In genomic region chr12:27331299-27331926, GRCh38 we compare ENCODE assay signal across 8 cellular contexts. TPM values are rescaled to one million over a fixed set of nuclear protein-coding genes. Genes with fewer than 3 reads are reported as not detected.
DNase-seq lines count a peak whose midpoint lies in the region; ATAC-seq and TF ChIP-seq lines count a peak whose summit lies in the region.

No MANE protein-coding gene starts in this region.

- WGBS in endodermal cell (ENCODE audit: insufficient coverage in 1 of 2, insufficient read length in 1 of 2), 2 experiments: 86 to 87% methylated on average over 6 of the region's 7 CpGs

- H3K4me1 ChIP-seq in endodermal cell (ENCODE audit: control insufficient read depth, insufficient read depth, low read length) (no peaks in the 10 kb centered on the region), rectal smooth muscle tissue (ENCODE audit: control insufficient read depth, insufficient read depth, low read length) (peaks cover 11% of the 10 kb centered on the region)

- peak; percentile 70 for ATAC-seq in activated CD8-positive, alpha-beta memory T cell treated with anti-CD3 and anti-CD28 coated beads, Interleukin-2, amount 10 ng/mL, durations not matched to agents 7 days and 5 days
- ATAC-seq in HG02852 (IDR thresholded peaks at IDR 0.05; ENCODE audit: unreplicated experiment): peak; percentile 41

- peak overlapping the region; percentile 80 for H3K27ac Mint-ChIP-seq in activated CD8-positive, alpha-beta memory T cell treated with anti-CD3 and anti-CD28 coated beads, Interleukin-2, amount 10 ng/mL, durations not matched to agents 7 days and 5 days
- H3K27ac Mint-ChIP-seq in endodermal cell: no peak overlapping the region

- H3K36me3 Mint-ChIP-seq in activated CD8-positive, alpha-beta memory T cell treated with anti-CD3 and anti-CD28 coated beads, Interleukin-2, amount 10 ng/mL, durations not matched to agents 7 days and 5 days: peaks cover 1% of the 10 kb centered on the region
- peaks cover 5% of the 10 kb centered on the region for H3K36me3 Mint-ChIP-seq in endodermal cell (ENCODE audit: low read depth)

- H3K4me1 Mint-ChIP-seq in activated CD8-positive, alpha-beta memory T cell treated with anti-CD3 and anti-CD28 coated beads, Interleukin-2, amount 10 ng/mL, durations not matched to agents 7 days and 5 days: peaks cover 46% of the 10 kb centered on the region
- H3K4me1 Mint-ChIP-seq in endodermal cell: peaks cover 25% of the 10 kb centered on the region

- H3K27me3 ChIP-seq in endodermal cell (ENCODE audit: control insufficient read depth, insufficient read depth, low read length, poor library complexity, severe bottlenecking) (peaks cover 20% of the 10 kb centered on the region), rectal smooth muscle tissue (ENCODE audit: control insufficient read depth, insufficient read depth, low read length) (no peaks in the 10 kb centered on the region)

- H3K9ac ChIP-seq in endodermal cell (ENCODE audit: extremely low read depth, low read length, poor library complexity, severe bottlenecking) (no peak overlapping the region), rectal smooth muscle tissue (ENCODE audit: low read length) (no peak overlapping the region)

- peaks cover 7% of the 10 kb centered on the region for H3K27me3 Mint-ChIP-seq in activated CD8-positive, alpha-beta memory T cell treated with anti-CD3 and anti-CD28 coated beads, Interleukin-2, amount 10 ng/mL, durations not matched to agents 7 days and 5 days
- peaks cover 43% of the 10 kb centered on the region for H3K27me3 Mint-ChIP-seq in endodermal cell (ENCODE audit: insufficient read depth)

- no peaks in the 10 kb centered on the region for H3K9me3 Mint-ChIP-seq in activated CD8-positive, alpha-beta memory T cell treated with anti-CD3 and anti-CD28 coated beads, Interleukin-2, amount 10 ng/mL, durations not matched to agents 7 days and 5 days (ENCODE audit: low read depth)
- no peaks in the 10 kb centered on the region for H3K9me3 Mint-ChIP-seq in endodermal cell

- TF ChIP-seq CTCF in endodermal cell (conservative IDR thresholded peaks at IDR 0.05): no peak

- no peaks in the 10 kb centered on the region for H3K9me3 ChIP-seq in endodermal cell (ENCODE audit: control insufficient read depth, low read length)

- CTCF ChIA-PET in activated CD8-positive, alpha-beta memory T cell treated with anti-CD3 and anti-CD28 coated beads, Interleukin-2, amount 10 ng/mL, durations not matched to agents 7 days and 5 days (lab: Charles Lee): interaction anchor here (0.9 to 6.2 kb wide), 4 partner anchors 16 to 86 kb away, joined by 3 to 41 read pairs (median 4); no protein-coding TSS in a partner anchor

- H3K4me3 ChIP-seq in endodermal cell (ENCODE audit: low read length): no peak overlapping the region
- peak overlapping the region; percentile 77 for H3K4me3 ChIP-seq in rectal smooth muscle tissue (ENCODE audit: low read length)

- DNase-seq in activated CD8-positive, alpha-beta memory T cell treated with anti-CD3 and anti-CD28 coated beads, Interleukin-2, amount 10 ng/mL, durations not matched to agents 7 days and 5 days: peak; percentile 67
- DNase-seq in activated CD8-positive, alpha-beta memory T cell treated with anti-CD3 and anti-CD28 coated beads for 24 hours: no peak
- DNase-seq in RPMI7951 (ENCODE audit: low read depth): peak; percentile 85
- DNase-seq in endodermal cell: no peak
- no peak for DNase-seq in activated CD8-positive, alpha-beta memory T cell treated with anti-CD3 and anti-CD28 coated beads, Interleukin-2, amount 50 U/mL, for 48 hours
- no peak for DNase-seq in effector CD8-positive, alpha-beta T cell (lab: John Stamatoyannopoulos, UW)

- H3K27ac ChIP-seq in endodermal cell (ENCODE audit: low read depth, low read length): no peak overlapping the region
- peak overlapping the region; percentile 60 for H3K27ac ChIP-seq in rectal smooth muscle tissue (ENCODE audit: low read depth, low read length)

- peaks cover 3% of the 10 kb centered on the region for H3K36me3 ChIP-seq in endodermal cell (ENCODE audit: control insufficient read depth, insufficient read depth, low read length)
- peaks cover 4% of the 10 kb centered on the region for H3K36me3 ChIP-seq in rectal smooth muscle tissue (ENCODE audit: control insufficient read depth, insufficient read depth, low read length)

- peak overlapping the region; percentile 83 for H3K4me3 Mint-ChIP-seq in activated CD8-positive, alpha-beta memory T cell treated with anti-CD3 and anti-CD28 coated beads, Interleukin-2, amount 10 ng/mL, durations not matched to agents 7 days and 5 days
- H3K4me3 Mint-ChIP-seq in endodermal cell: peak overlapping the region; percentile 76

RNA-seq across cellular contexts. Expression of gene BMAL2, which starts 1.2 kb away (rescaled TPM):
- total RNA-seq in activated CD8-positive, alpha-beta memory T cell treated with anti-CD3 and anti-CD28 coated beads, Interleukin-2, amount 10 ng/mL, durations not matched to agents 7 days and 5 days: 10 to 100 TPM; 23.1 to 38.4 TPM
- 26.1 and 30.2 TPM in 2 replicates for total RNA-seq in RPMI7951 (2014; rRNA removed; shearing (Covaris generic))
- 10 to 100 TPM; 20.3 to 31.0 TPM for total RNA-seq in endodermal cell
- polyA plus RNA-seq in endodermal cell (2013, experiment 1 of 2): 3.8 TPM
- polyA plus RNA-seq in endodermal cell (2013, experiment 2 of 2): 4.1 TPM

Comparison
In these comparisons a context has a peak if more than half of its experiments do, and no peak if none do; other contexts are left out.
1. DNase-seq: peak in activated CD8-positive, alpha-beta memory T cell treated with anti-CD3 and anti-CD28 coated beads, Interleukin-2, amount 10 ng/mL, durations not matched to agents 7 days and 5 days (single experiment) and RPMI7951 (single experiment); none in activated CD8-positive, alpha-beta memory T cell treated with anti-CD3 and anti-CD28 coated beads for 24 hours (single experiment), endodermal cell (single experiment), activated CD8-positive, alpha-beta memory T cell treated with anti-CD3 and anti-CD28 coated beads, Interleukin-2, amount 50 U/mL, for 48 hours (single experiment) and effector CD8-positive, alpha-beta T cell (single experiment).